26 cellular contexts compared by ENCODE assay signal in genomic region chr9:138010274-138010800, GRCh38.
A peak's percentile ranks its signal among the peaks of the same experiment; 100 is the strongest.
DNase-seq lines count a peak whose midpoint lies in the region; ATAC-seq and TF ChIP-seq lines count a peak whose summit lies in the region.
"Had no signal": no experiment of that assay in that cellular context is flagged by ENCODE, and none has a peak within 500 bp of the region (broad histone marks: within the 10 kb centered on the region; RNA-seq: fewer than 3 reads in every experiment).

No MANE protein-coding gene starts in this region.

- no peaks in the 10 kb centered on the region for H3K79me2 ChIP-seq in PC-3 (ENCODE audit: low read length)

- H4K20me1 ChIP-seq in PC-3 (ENCODE audit: low read length): no peaks in the 10 kb centered on the region

- H3K27ac ChIP-seq in SJCRH30 (no peak overlapping the region), PC-3 (ENCODE audit: low read length) (no peak overlapping the region)
- H3K27ac ChIP-seq: colonic mucosa, HL-60, psoas muscle, testis had no signal

- no peaks in the 10 kb centered on the region for H3K36me3 ChIP-seq in SJCRH30
- H3K36me3 ChIP-seq in PC-3 (ENCODE audit: low read depth, low read length): no peaks in the 10 kb centered on the region
- H3K36me3 ChIP-seq: colonic mucosa had no signal

- POLR2A ChIA-PET in PC-3 (lab: Charles Lee; ENCODE audit: unreplicated experiment): no interaction called here

- H3K27me3 ChIP-seq in SJCRH30 (no peaks in the 10 kb centered on the region), PC-3 (ENCODE audit: low read length) (no peaks in the 10 kb centered on the region)
- H3K27me3 ChIP-seq: colonic mucosa, testis had no signal

- no peaks in the 10 kb centered on the region for H3K9me2 ChIP-seq in PC-3 (replicated peaks; ENCODE audit: low read length)
- H3K9me2 ChIP-seq: SK-N-SH had no signal

- H3K4me1 ChIP-seq in SJCRH30 (peaks cover 3% of the 10 kb centered on the region; the same call in 1 of the 2 replicates), PC-3 (ENCODE audit: insufficient read depth, low read length) (no peaks in the 10 kb centered on the region)
- H3K4me1 ChIP-seq: colonic mucosa, psoas muscle, testis had no signal

- intact Hi-C loops in left ventricle myocardium superior (cut with micrococcal nuclease) (no loop called here), Right ventricle myocardium inferior (cut with DNase I) (no loop called here), PC-3 (cut with micrococcal nuclease) (no loop called here)

- CTCF ChIA-PET in PC-3 (lab: Charles Lee): no interaction called here

- H3K9ac ChIP-seq in PC-3 (ENCODE audit: low read length): no peak overlapping the region
- H3K9ac ChIP-seq: SK-N-SH had no signal

- no peaks in the 10 kb centered on the region for H3F3A ChIP-seq in PC-3 (ENCODE audit: low read length, unreplicated experiment)

- H3K9me3 ChIP-seq in SJCRH30 (replicated peaks) (no peaks in the 10 kb centered on the region), PC-3 (ENCODE audit: low read length) (no peaks in the 10 kb centered on the region)
- H3K9me3 ChIP-seq: colonic mucosa, psoas muscle, SK-N-SH, testis had no signal

- DNase-seq in left ventricle myocardium superior: peak; percentile 14
- DNase-seq in Right ventricle myocardium inferior (ENCODE audit: missing footprints): no peak
- DNase-seq in NCI-H146 (lab: John Stamatoyannopoulos, UW): peak; percentile 90
- DNase-seq in SJCRH30: peak; percentile 66 to 70
- DNase-seq in PC-3: no peak
- no peak for DNase-seq in NCI-H187 (lab: John Stamatoyannopoulos, UW)
- DNase-seq: activated gamma-delta T cell; CD8-positive, alpha-beta memory T cell; colonic mucosa; effector memory CD8-positive, alpha-beta T cell; EL; H9; hippocampal formation; islet precursor cell; NCI-H1092 treated with DMSO at 0.1 percent for 48 hours; NK-92 treated with Interleukin-12 subunit alpha and Interleukin-12 subunit beta, amount 100 ng/mL, for 24 hours; SK-N-SH; small intestine; T-helper 2 cell had no signal

- TF ChIP-seq CTCF in PC-3 (conservative IDR thresholded peaks at IDR 0.05; ENCODE audit: low read depth, low read length): no peak

- H3K4me3 ChIP-seq in SJCRH30 (no peak overlapping the region), PC-3 (ENCODE audit: low read length) (no peak overlapping the region)
- H3K4me3 ChIP-seq: colonic mucosa, psoas muscle, testis had no signal

- no peak overlapping the region for H2AFZ ChIP-seq in PC-3 (ENCODE audit: low read length)

- BruUV-seq in PC-3 (replicated peaks; lab: Mats Ljungman, UMichigan): no TSS peak

- H3K4me2 ChIP-seq in PC-3 (ENCODE audit: low read length): no peak overlapping the region
- H3K4me2 ChIP-seq: SK-N-SH had no signal

- ATAC-seq in left ventricle myocardium superior (no peak), Right ventricle myocardium inferior (no peak), PC-3 (no peak), GM18517 (IDR thresholded peaks at IDR 0.05; ENCODE audit: unreplicated experiment) (no peak)
- ATAC-seq: effector memory CD8-positive, alpha-beta T cell; esophagus mucosa; Panc1; psoas muscle; stimulated activated memory B cell treated with anti-CD40 and anti-IgM and Interleukin-4, amounts not matched to agents 10 μg/mL and 1 μg/mL and 100 μg/mL, for 72 hours had no signal

Comparison
In these comparisons a context has a peak if more than half of its experiments do, and no peak if none do; other contexts are left out.
1. DNase-seq: peak in left ventricle myocardium superior (single experiment), NCI-H146 (single experiment) and SJCRH30 (2 of 2); none in Right ventricle myocardium inferior (single experiment), PC-3 (single experiment) and NCI-H187 (0 of 2).